ENCODE assay signal across 8 cellular contexts in the genomic region with DNA sequence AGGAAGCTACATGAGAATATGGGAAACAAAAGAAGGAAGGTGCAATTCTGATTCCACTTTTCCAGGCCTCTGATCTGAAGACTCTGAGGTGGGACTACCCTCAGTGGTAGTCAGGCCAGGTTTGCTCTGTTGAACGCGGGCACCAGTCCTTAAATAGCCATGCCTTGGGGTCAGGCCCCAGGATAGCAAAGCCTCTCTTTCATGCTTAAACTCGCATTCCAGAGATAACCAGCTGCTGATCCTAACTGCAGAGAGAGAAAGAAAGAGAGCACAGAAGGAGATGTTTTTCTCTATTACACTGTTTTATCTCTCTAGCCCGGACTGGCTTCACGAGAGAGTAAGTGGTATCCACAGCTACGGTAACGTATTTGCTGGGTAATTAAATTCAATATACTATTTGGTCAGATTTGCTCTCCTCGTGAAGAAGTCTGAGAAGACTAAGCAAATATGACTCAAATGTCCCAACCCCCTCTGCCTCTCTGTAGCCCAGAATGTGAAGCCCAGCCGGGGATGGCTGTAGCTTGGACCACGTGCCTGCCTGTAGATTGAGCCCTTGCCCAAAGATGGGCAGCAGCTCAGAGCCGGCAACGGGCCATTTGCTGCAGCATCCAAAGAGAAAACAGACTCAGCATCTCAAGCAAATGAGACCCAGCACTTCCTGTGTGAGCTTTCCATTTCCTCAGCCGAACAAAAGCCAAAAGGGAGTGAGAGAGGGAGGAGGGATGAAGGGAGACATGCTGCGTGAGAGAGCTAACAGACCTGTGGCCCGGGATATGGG.
DNase-seq lines count a peak whose midpoint lies in the region; ATAC-seq and TF ChIP-seq lines count a peak whose summit lies in the region.

No MANE protein-coding gene starts in this region.

- H3K27me3 ChIP-seq in left lung (no peaks in the 10 kb centered on the region), stomach (no peaks in the 10 kb centered on the region)

- H3K27ac ChIP-seq in cingulate gyrus (ENCODE audit: low read depth, low read length) (peak overlapping the region; percentile 67), left lung (peak overlapping the region; percentile 53 to 76), stomach (peak overlapping the region; percentile 50 to 91 (median 87))

- no peaks in the 10 kb centered on the region; the same call in 1 of the 2 replicates for H3K27me3 Mint-ChIP-seq in HFFc6 (ENCODE audit: insufficient read depth)

- peak overlapping the region; percentile 96 for H3K27ac Mint-ChIP-seq in HFFc6

- peak overlapping the region; percentile 65 for H3K4me3 Mint-ChIP-seq in HFFc6

- no peaks in the 10 kb centered on the region for H3K9me3 Mint-ChIP-seq in HFFc6

- POLR2A ChIA-PET in GM10248 (lab: Yijun Ruan, JAX): no interaction called here

- H3K4me1 ChIP-seq in left lung: peaks cover 37 to 65% of the 10 kb centered on the region in 2 donors
- peaks cover 51 to 70% (median 62%) of the 10 kb centered on the region in 4 donors for H3K4me1 ChIP-seq in stomach

- TF ChIP-seq CTCF in HFFc6 (IDR thresholded peaks at IDR 0.05) (no peak), left lung (IDR thresholded peaks at IDR 0.05) (no peak), stomach (IDR thresholded peaks at IDR 0.05) (no peak), GM10248 (IDR thresholded peaks at IDR 0.05; ENCODE audit: control extremely low read depth, extremely low read depth, low read depth, missing control alignments) (no peak)

- peaks cover 77% of the 10 kb centered on the region for H3K4me1 Mint-ChIP-seq in HFFc6 (ENCODE audit: low read depth)

- peaks cover 0 to 21% of the 10 kb centered on the region in 2 donors for H3K36me3 ChIP-seq in left lung
- H3K36me3 ChIP-seq in stomach: peaks cover 2 to 47% (median 31%) of the 10 kb centered on the region in 4 donors

- TF ChIP-seq POLR2A in stomach (IDR thresholded peaks at IDR 0.05): no peak

- peaks cover 28% of the 10 kb centered on the region for H3K36me3 Mint-ChIP-seq in HFFc6 (ENCODE audit: low read depth)

- TF ChIP-seq EP300 in stomach (IDR thresholded peaks at IDR 0.05): no peak

- CTCF ChIA-PET in GM10248 (lab: Yijun Ruan, JAX): interaction anchor here (1.6 to 1.7 kb wide), 2 partner anchors 10 to 13 kb away, joined by 3 to 5 read pairs; no protein-coding TSS in a partner anchor

- DNase-seq in HFFc6 (peak; percentile 92), left lung (peak in 1 of 2 donors; percentile 47), stomach (no peak), GM10248 (ENCODE audit: extremely low spot score) (no peak)

- H3K9me3 ChIP-seq in left lung (no peaks in the 10 kb centered on the region), stomach (no peaks in the 10 kb centered on the region)

- intact Hi-C loops in left lung (cut with DNase I) (no loop called here), stomach (cut with DNase I; ENCODE audit: low total_unique reads) (no loop called here)

- ATAC-seq in left lung (peak; percentile 48), HG03025 (IDR thresholded peaks at IDR 0.05; ENCODE audit: low FRiP score, unreplicated experiment) (no peak), GM19351 (IDR thresholded peaks at IDR 0.05; ENCODE audit: unreplicated experiment) (no peak), HG02678 (IDR thresholded peaks at IDR 0.05; ENCODE audit: unreplicated experiment) (no peak)

- H3K4me3 ChIP-seq in left lung (no peak overlapping the region), stomach (no peak overlapping the region)

- 41 to 64% (median 60%) methylated on average over 15 of the region's 15 CpGs for WGBS in stomach, 5 donors
